Comparison of ENCODE assay signal across 26 cellular contexts in genomic region chr10:95244152-95244551, GRCh38.
"Had no signal": no experiment of that assay in that cellular context is flagged by ENCODE, and none has a peak within 500 bp of the region (broad histone marks: within the 10 kb centered on the region; RNA-seq: fewer than 3 reads in every experiment).

No MANE protein-coding gene starts in this region.

- ATAC-seq: activated naive CD4-positive, alpha-beta T cell treated with anti-CD3 and anti-CD28 coated beads, Interleukin-2, amount 50 U/mL, for 72 hours; activated T-cell treated with anti-CD3 and anti-CD28 coated beads, Interleukin-2, amount 50 U/mL, for 4 hours; body of pancreas had no signal

- DNase-seq: activated CD4-positive, alpha-beta memory T cell treated with anti-CD3 and anti-CD28 coated beads for 36 hours; activated CD4-positive, alpha-beta T cell treated with anti-CD3 and anti-CD28 coated beads, Interleukin-2, amount 10 ng/mL, durations not matched to agents 7 days and 5 days; activated CD8-positive, alpha-beta memory T cell treated with anti-CD3 and anti-CD28 coated beads, Interleukin-2, amount 50 U/mL, for 4 hours; activated gamma-delta T cell treated with Interleukin-2 at 50 U/mL for 16 hours; activated naive CD4-positive, alpha-beta T cell treated with anti-CD3 and anti-CD28 coated beads for 36 hours; activated T-cell treated with anti-CD3 and anti-CD28 coated beads for 4 hours; activated T-cell treated with anti-CD3 and anti-CD28 coated beads, Interleukin-2, amount 50 U/mL, for 4 hours; adrenal gland; body of pancreas; caudate nucleus; cerebellar nuclear complex; Karpas-422; NCI-H1048; NCI-H1105 treated with DMSO at 0.1 percent for 48 hours; NCI-H1436; NCI-H1694 treated with DMSO at 0.1 percent for 48 hours; NCI-H2029; NCI-H345; NCI-H526; NCI-H748 treated with DMSO at 0.1 percent for 48 hours; NK-92 treated with Interleukin-12 subunit alpha and Interleukin-12 subunit beta, amount 100 ng/mL, for 24 hours; PC-9; SHP77; SJCRH30 had no signal

- H3K4me1 ChIP-seq: adrenal gland had no signal

- H3K4me3 ChIP-seq: adrenal gland, body of pancreas, PC-9, SJCRH30, SK-N-MC had no signal

- H3K27ac ChIP-seq: adrenal gland, body of pancreas, PC-9, SJCRH30, SK-N-MC had no signal

- H3K9me3 ChIP-seq: adrenal gland, body of pancreas, SJCRH30 had no signal

- H2AFZ ChIP-seq: PC-9 had no signal

- H3K27me3 ChIP-seq: adrenal gland, body of pancreas, SJCRH30 had no signal

- H3K36me3 ChIP-seq: SJCRH30 had no signal

- H3K4me2 ChIP-seq: PC-9 had no signal
